ENCODE assay signal across 20 cellular contexts in genomic region chr11:33461726-33462125, GRCh38.
DNase-seq lines count a peak whose midpoint lies in the region; ATAC-seq and TF ChIP-seq lines count a peak whose summit lies in the region.
"Had no signal": no experiment of that assay in that cellular context is flagged by ENCODE, and none has a peak within 500 bp of the region (broad histone marks: within the 10 kb centered on the region; RNA-seq: fewer than 3 reads in every experiment).

No MANE protein-coding gene starts in this region.

- peaks cover 13% of the 10 kb centered on the region for H3K4me1 ChIP-seq in DOHH2 (ENCODE audit: control insufficient read depth, low read length)
- H3K4me1 ChIP-seq in GM23248 (ENCODE audit: insufficient read depth) = peaks cover 33% of the 10 kb centered on the region
- peaks cover 76% of the 10 kb centered on the region for H3K4me1 ChIP-seq in OCI-LY7 (ENCODE audit: insufficient read depth, low read length, poor library complexity, severe bottlenecking)

- no peaks in the 10 kb centered on the region for H3K9me2 ChIP-seq in DOHH2 (replicated peaks; ENCODE audit: control insufficient read depth, low read length)
- no peaks in the 10 kb centered on the region for H3K9me2 ChIP-seq in GM23248 (ENCODE audit: insufficient read depth)
- H3K9me2 ChIP-seq in OCI-LY7 (ENCODE audit: insufficient read depth, low read length) = no peaks in the 10 kb centered on the region

- CTCF ChIA-PET in OCI-LY7 (lab: Charles Lee; ENCODE audit: unreplicated experiment) = interaction anchor here (1.0 kb wide), 1 partner anchor 10 kb away, joined by 3 read pairs; no protein-coding TSS in a partner anchor

- H2AFZ ChIP-seq in GM23248 = no peak overlapping the region
- no peak overlapping the region for H2AFZ ChIP-seq in OCI-LY7 (ENCODE audit: low read length)

- H3K36me3 ChIP-seq in DOHH2 (ENCODE audit: control insufficient read depth, low read length) = no peaks in the 10 kb centered on the region
- no peaks in the 10 kb centered on the region for H3K36me3 ChIP-seq in GM23248 (ENCODE audit: low read depth)
- H3K36me3 ChIP-seq in OCI-LY7 (ENCODE audit: insufficient read depth, low read length) = peaks cover 6% of the 10 kb centered on the region; the same call in 1 of the 2 replicates

- POLR2A ChIA-PET in OCI-LY7 (lab: Charles Lee) = interaction anchor here (0.6 to 4.8 kb wide), 7 partner anchors 8 to 94 kb away, joined by 4 to 49 read pairs (median 5); no protein-coding TSS in a partner anchor

- intact Hi-C loops in OCI-LY7 (cut with micrococcal nuclease; ENCODE audit: unreplicated experiment) = no loop called here

- no peak overlapping the region for H3K9ac ChIP-seq in GM23248
- H3K9ac ChIP-seq: KMS-11 had no signal

- TF ChIP-seq CTCF in DOHH2 (IDR thresholded peaks at IDR 0.05; ENCODE audit: low read depth, low read length, poor library complexity, severe bottlenecking) = no peak
- no peak for TF ChIP-seq CTCF in OCI-LY7 (conservative IDR thresholded peaks at IDR 0.05; ENCODE audit: low read length)

- H3K4me2 ChIP-seq in DOHH2 (ENCODE audit: low read length) = peak overlapping the region; percentile 3; the same call in 1 of the 2 replicates
- H3K4me2 ChIP-seq in GM23248 (ENCODE audit: unreplicated experiment) = no peak overlapping the region
- peak overlapping the region; percentile 80 for H3K4me2 ChIP-seq in OCI-LY7 (ENCODE audit: low read length)
- H3K4me2 ChIP-seq: KMS-11 had no signal

- WGBS in GM23248 (ENCODE audit: low coverage in 1 of 2, low lambda C conversion rate in 2 of 2, missing lambda C conversion rate in 2 of 2), 2 experiments = 84 to 94% methylated on average over 3 of the region's 3 CpGs

- in situ Hi-C loops in GM23248 (cut with MboI) = no loop called here

- no peak overlapping the region for H3K27ac ChIP-seq in DOHH2 (ENCODE audit: low read depth, low read length)
- no peak overlapping the region for H3K27ac ChIP-seq in GM23248
- peak overlapping the region; percentile 74 for H3K27ac ChIP-seq in OCI-LY7 (ENCODE audit: low read depth, low read length, poor library complexity, severe bottlenecking)
- H3K27ac ChIP-seq: KMS-11 had no signal

- H4K20me1 ChIP-seq in DOHH2 (ENCODE audit: control insufficient read depth, insufficient read depth, low read depth, low read length) (peaks cover 3% of the 10 kb centered on the region; the same call in 1 of the 2 replicates), GM23248 (ENCODE audit: insufficient read depth) (no peaks in the 10 kb centered on the region), OCI-LY7 (ENCODE audit: insufficient read depth, low read length) (no peaks in the 10 kb centered on the region)

- H3K27me3 ChIP-seq in DOHH2 (ENCODE audit: control insufficient read depth, low read length) (no peaks in the 10 kb centered on the region), GM23248 (replicated peaks; ENCODE audit: insufficient read depth) (no peaks in the 10 kb centered on the region)

- H3F3A ChIP-seq in DOHH2 (ENCODE audit: control insufficient read depth, insufficient read depth) (no peaks in the 10 kb centered on the region), GM23248 (ENCODE audit: insufficient read depth) (peaks cover 16% of the 10 kb centered on the region; the same call in 1 of the 2 replicates)

- no TSS peak for BruUV-seq in OCI-LY7 (replicated peaks; lab: Mats Ljungman, UMichigan)

- H3K79me2 ChIP-seq in DOHH2 (ENCODE audit: control insufficient read depth, low read length) = peaks cover 62% of the 10 kb centered on the region
- peaks cover 94% of the 10 kb centered on the region for H3K79me2 ChIP-seq in GM23248 (ENCODE audit: insufficient read depth)
- H3K79me2 ChIP-seq in OCI-LY7 (ENCODE audit: insufficient read depth, low read depth, low read length) = peaks cover 76% of the 10 kb centered on the region

- DNase-seq in GM23248 (peak; percentile 46), OCI-LY7 (ENCODE audit: low spot score) (no peak), NCI-H187 (lab: John Stamatoyannopoulos, UW) (no peak), GM19240 (ENCODE audit: insufficient read length, low spot score) (no peak), inferior parietal cortex (ENCODE audit: extremely low spot score) (no peak)
- DNase-seq in stimulated activated CD4-positive, alpha-beta T cell treated with anti-CD3 and anti-CD28 coated beads, Interleukin-4, amount 100 ng/mL, for 4 hours = no peak
- DNase-seq: AML-193; C1 segment of cervical spinal cord; CD8-positive, alpha-beta T cell; DND-41; GF-D8; H9; NCI-H1694; NCI-H2081 treated with DMSO at 0.1 percent for 48 hours; NCI-H446; NCI-H526 treated with DMSO at 0.1 percent for 48 hours had no signal

- H3K9me3 ChIP-seq in DOHH2 (ENCODE audit: control insufficient read depth, insufficient read depth, low read length) (no peaks in the 10 kb centered on the region), GM23248 (ENCODE audit: low read depth) (no peaks in the 10 kb centered on the region), OCI-LY7 (ENCODE audit: low read length) (no peaks in the 10 kb centered on the region)

- no peak overlapping the region for H3K4me3 ChIP-seq in DOHH2 (ENCODE audit: low read length)
- no peak overlapping the region for H3K4me3 ChIP-seq in GM23248
- H3K4me3 ChIP-seq in OCI-LY7 (ENCODE audit: low read depth, low read length, poor library complexity, severe bottlenecking) = peak overlapping the region; percentile 30

- peak; percentile 67 for ATAC-seq in esophagus mucosa
- ATAC-seq: CD8-positive, alpha-beta T cell; SK-N-SH treated with all-trans-retinoic acid at 6 μM for 48 hours had no signal
